8 cellular contexts compared by ENCODE assay signal in genomic region chrX:12701625-12702024, GRCh38.
DNase-seq lines count a peak whose midpoint lies in the region; ATAC-seq, FAIRE-seq and TF ChIP-seq lines count a peak whose summit lies in the region.

No MANE protein-coding gene starts in this region.

- TF ChIP-seq CTCF in AG04450 (IDR thresholded peaks at IDR 0.05; ENCODE audit: low read depth, low read length) (peak; percentile 68), OCI-LY7 (conservative IDR thresholded peaks at IDR 0.05; ENCODE audit: low read length) (peak; percentile 77), GM12878 (IDR thresholded peaks at IDR 0.05 in 2 of 3, conservative IDR thresholded peaks at IDR 0.05 in 1 of 3; ENCODE audit: control insufficient read depth in 2 of 3, extremely low read depth in 1 of 3, insufficient read depth in 1 of 3, low read depth in 3 of 3, low read length in 3 of 3) (peak; percentile 70 to 84 (median 71)), keratinocyte (optimal IDR thresholded peaks at IDR 0.05 in 1 of 3, IDR thresholded peaks at IDR 0.05 in 1 of 3, conservative IDR thresholded peaks at IDR 0.05 in 1 of 3; ENCODE audit: extremely low read depth in 1 of 3, insufficient read depth in 2 of 3, low read length in 3 of 3) (peak; percentile 69 to 90 (median 78))

- SMC1A ChIA-PET in GM12878 (lab: Charles Lee; ENCODE audit: uncharacterized antibody, unreplicated experiment): interaction anchor here (0.6 to 3.2 kb wide), 26 partner anchors 8 to 1319 kb away, joined by 3 to 16 read pairs (median 3); no protein-coding TSS in a partner anchor

- no peaks in the 10 kb centered on the region for H3K27me3 ChIP-seq in AG04450 (ENCODE audit: control insufficient read depth, insufficient read depth, low read length)
- H3K27me3 ChIP-seq in GM12878 (replicated peaks in 1 of 2; ENCODE audit: control insufficient read depth in 2 of 2, insufficient read depth in 2 of 2, low read length in 1 of 2): no peaks in the 10 kb centered on the region
- H3K27me3 ChIP-seq in keratinocyte (ENCODE audit: control insufficient read depth, extremely low read depth, insufficient read depth, low read length): no peaks in the 10 kb centered on the region

- FAIRE-seq in GM12878 (lab: Jason Lieb, UNC): no peak
- peak; percentile 55 for FAIRE-seq in keratinocyte (lab: Jason Lieb, UNC)

- peak; percentile 86 for TF ChIP-seq RAD21 in GM12878 (IDR thresholded peaks at IDR 0.05; ENCODE audit: insufficient read depth, low read depth, low read length)

- H3K36me3 ChIP-seq in OCI-LY7 (ENCODE audit: insufficient read depth, low read length) (no peaks in the 10 kb centered on the region), GM12878 (ENCODE audit: control insufficient read depth in 2 of 2, insufficient read depth in 2 of 2, low read length in 1 of 2) (no peaks in the 10 kb centered on the region), keratinocyte (ENCODE audit: control insufficient read depth in 2 of 2, extremely low read depth in 1 of 2, insufficient read depth in 2 of 2, low read length in 2 of 2) (no peaks in the 10 kb centered on the region)

- H2AFZ ChIP-seq in OCI-LY7 (ENCODE audit: low read length) (no peak overlapping the region), GM12878 (ENCODE audit: control insufficient read depth, low read depth, low read length) (no peak overlapping the region), keratinocyte (ENCODE audit: control insufficient read depth, low read length) (no peak overlapping the region)

- H3K4me2 ChIP-seq in OCI-LY7 (ENCODE audit: low read length) (no peak overlapping the region), GM12878 (ENCODE audit: control insufficient read depth, insufficient read depth) (no peak overlapping the region), keratinocyte (ENCODE audit: control insufficient read depth, extremely low read depth, insufficient read depth, low read depth, low read length) (peak overlapping the region; percentile 22)

- ATAC-seq in GM18502 (IDR thresholded peaks at IDR 0.05; ENCODE audit: poor library complexity, unreplicated experiment): peak; percentile 58
- peak; percentile 98 for ATAC-seq in GM12878
- no peak for ATAC-seq in HG03442 (IDR thresholded peaks at IDR 0.05; ENCODE audit: unreplicated experiment)

- POLR2A ChIA-PET in AG04450 (lab: Yijun Ruan, JAX) (no interaction called here), OCI-LY7 (lab: Charles Lee) (interaction anchor here (0.7 kb wide), 1 partner anchor 16 kb away, joined by 8 read pairs; no protein-coding TSS in a partner anchor), GM12878 (lab: Charles Lee) (no interaction called here)

- WGBS in GM12878 (ENCODE audit: insufficient coverage, insufficient replicate concordance, low lambda C conversion rate, missing lambda C conversion rate): 41% methylated on average over 18 of the region's 18 CpGs

- no peak overlapping the region for H3K27ac ChIP-seq in AG04450 (ENCODE audit: low read depth, low read length)
- H3K27ac ChIP-seq in OCI-LY7 (ENCODE audit: low read depth, low read length, poor library complexity, severe bottlenecking): no peak overlapping the region
- no peak overlapping the region for H3K27ac ChIP-seq in GM12878 (ENCODE audit: control insufficient read depth, insufficient read depth)
- H3K27ac ChIP-seq in keratinocyte (ENCODE audit: control insufficient read depth, insufficient read depth, low read length): no peak overlapping the region

- H3K4me1 ChIP-seq in OCI-LY7 (ENCODE audit: insufficient read depth, low read length, poor library complexity, severe bottlenecking) (no peaks in the 10 kb centered on the region), GM12878 (ENCODE audit: control insufficient read depth, insufficient read depth, low read length) (no peaks in the 10 kb centered on the region), keratinocyte (ENCODE audit: control insufficient read depth, extremely low read depth, insufficient read depth, low read length) (no peaks in the 10 kb centered on the region)

- RAD21 ChIA-PET in GM12878 (lab: Charles Lee; ENCODE audit: unreplicated experiment): interaction anchor here (1.2 to 3.0 kb wide), 10 partner anchors 10 to 1320 kb away, joined by 3 to 12 read pairs (median 6); no protein-coding TSS in a partner anchor

- H3K9me3 ChIP-seq in AG04450 (ENCODE audit: control insufficient read depth, insufficient read depth, low read length): no peaks in the 10 kb centered on the region
- no peaks in the 10 kb centered on the region for H3K9me3 ChIP-seq in OCI-LY7 (ENCODE audit: low read length)
- no peaks in the 10 kb centered on the region for H3K9me3 ChIP-seq in GM12878 (replicated peaks; ENCODE audit: control insufficient read depth, insufficient read depth, low read length)
- H3K9me3 ChIP-seq in keratinocyte (ENCODE audit: control insufficient read depth, low read depth, low read length): no peaks in the 10 kb centered on the region

- no peak for TF ChIP-seq POLR2A in GM12878 (IDR thresholded peaks at IDR 0.05; ENCODE audit: low read depth, low read length)

- no peaks in the 10 kb centered on the region for H4K20me1 ChIP-seq in OCI-LY7 (ENCODE audit: insufficient read depth, low read length)
- no peaks in the 10 kb centered on the region for H4K20me1 ChIP-seq in GM12878 (ENCODE audit: control insufficient read depth, insufficient read depth)
- no peaks in the 10 kb centered on the region for H4K20me1 ChIP-seq in keratinocyte (ENCODE audit: control insufficient read depth, extremely low read depth, insufficient read depth, low read length)

- TF ChIP-seq EP300 in GM12878 (IDR thresholded peaks at IDR 0.05; ENCODE audit: borderline replicate concordance in 1 of 2, control insufficient read depth in 1 of 2, low read depth in 2 of 2, low read length in 2 of 2): no peak

- dilution Hi-C loops in keratinocyte (cut with MboI; ENCODE audit: extremely low pct_ligation_motif_present, low sequenced_read_pairs): no loop called here

- no TSS peak for BruUV-seq in OCI-LY7 (replicated peaks; lab: Mats Ljungman, UMichigan)
- BruUV-seq in GM12878 (replicated peaks; lab: Mats Ljungman, UMichigan): no TSS peak

- H3K9ac ChIP-seq in GM12878 (ENCODE audit: control insufficient read depth, insufficient read depth, low read length) (no peak overlapping the region), keratinocyte (ENCODE audit: control insufficient read depth, extremely low read depth, insufficient read depth, low read length) (no peak overlapping the region)

- H3K79me2 ChIP-seq in OCI-LY7 (ENCODE audit: insufficient read depth, low read depth, low read length) (no peaks in the 10 kb centered on the region), GM12878 (ENCODE audit: control insufficient read depth, insufficient read depth, low read length) (no peaks in the 10 kb centered on the region), keratinocyte (ENCODE audit: control insufficient read depth, insufficient read depth, low read length) (no peaks in the 10 kb centered on the region)

- in situ Hi-C loops in GM12878 (cut with MboI): loop anchor here (5.0 kb wide), 1 partner anchor 201 kb away; no protein-coding TSS in a partner anchor

- CTCF ChIA-PET in AG04450 (lab: Charles Lee) (interaction anchor here (0.6 to 1.9 kb wide), 17 partner anchors 10 to 915 kb away, joined by 3 to 16 read pairs (median 4); no protein-coding TSS in a partner anchor), OCI-LY7 (lab: Charles Lee; ENCODE audit: unreplicated experiment) (interaction anchor here (0.6 kb wide), 1 partner anchor 657 kb away, joined by 3 read pairs; no protein-coding TSS in a partner anchor), GM12878 (lab: Yijun Ruan, JAX) (interaction anchor here (0.6 to 3.6 kb wide), 37 partner anchors 10 to 1556 kb away, joined by 3 to 32 read pairs (median 4); no protein-coding TSS in a partner anchor)

- DNase-seq in AG04450 (ENCODE audit: low read depth, low spot score) (peak; percentile 52), Kasumi-1 (lab: John Stamatoyannopoulos, UW) (peak; percentile 16 to 41), OCI-LY7 (ENCODE audit: low spot score) (peak; percentile 64), GM12878 (ENCODE audit: low read depth, low spot score) (peak; percentile 12), keratinocyte (ENCODE audit: low read depth, low spot score) (peak; percentile 42)
- DNase-seq in stimulated activated CD4-positive, alpha-beta T cell treated with anti-CD3 and anti-CD28 coated beads, Interleukin-4, amount 100 ng/mL, for 24 hours: peak; percentile 7

- no peaks in the 10 kb centered on the region for H3K9me2 ChIP-seq in OCI-LY7 (ENCODE audit: insufficient read depth, low read length)

- H3K9me1 ChIP-seq in keratinocyte (ENCODE audit: control insufficient read depth, extremely low read depth, insufficient read depth, low read length): no peaks in the 10 kb centered on the region

- H3K4me3 ChIP-seq in AG04450 (ENCODE audit: low read depth, low read length) (no peak overlapping the region), OCI-LY7 (ENCODE audit: low read depth, low read length, poor library complexity, severe bottlenecking) (no peak overlapping the region), GM12878 (no peak overlapping the region), keratinocyte (ENCODE audit: control insufficient read depth in 2 of 3, extremely low read depth in 1 of 3, insufficient read depth in 2 of 3, low read depth in 1 of 3, low read length in 3 of 3) (no peak overlapping the region)

- intact Hi-C loops in OCI-LY7 (cut with micrococcal nuclease; ENCODE audit: unreplicated experiment): loop anchor here (1.0 to 2.0 kb wide), 2 partner anchors 199 to 203 kb away; no protein-coding TSS in a partner anchor
- intact Hi-C loops in GM12878 (cut with micrococcal nuclease; ENCODE audit: unreplicated experiment): loop anchor here (1.0 to 5.0 kb wide), 8 partner anchors 71 to 1319 kb away; no protein-coding TSS in a partner anchor

TF ChIP-seq in GM12878, 131 proteins besides CTCF, POLR2A, EP300 and RAD21:
- peak; percentile 82 for TF ChIP-seq SMC3 (IDR thresholded peaks at IDR 0.05; ENCODE audit: borderline replicate concordance, low read length)
- TF ChIP-seq RB1 (IDR thresholded peaks at IDR 0.05; ENCODE audit: borderline replicate concordance): no peak
- TF ChIP-seq YY1 (IDR thresholded peaks at IDR 0.05; ENCODE audit: low read depth, low read length): 0 out of 2 replicates have a peak, but pooled peaks have one; percentile 37
- peak; percentile 8; the same call in 1 of the 2 replicates for TF ChIP-seq RUNX3 (IDR thresholded peaks at IDR 0.05; ENCODE audit: low read length)

Comparison
In these comparisons a context has a peak if more than half of its experiments do, and no peak if none do; other contexts are left out.
1. DNase-seq: peak in every context shown above with its lines; median percentile 64 in OCI-LY7; 52 in AG04450; 42 in keratinocyte; 28 in Kasumi-1; 12 in GM12878; 7 in stimulated activated CD4-positive, alpha-beta T cell treated with anti-CD3 and anti-CD28 coated beads, Interleukin-4, amount 100 ng/mL, for 24 hours.